ENCODE assay signal across 27 cellular contexts in genomic region chr10:9334270-9334669, GRCh38.
"Had no signal": no experiment of that assay in that cellular context is flagged by ENCODE, and none has a peak within 500 bp of the region (broad histone marks: within the 10 kb centered on the region; RNA-seq: fewer than 3 reads in every experiment).

No MANE protein-coding gene starts in this region.

- H3K9me3 ChIP-seq: stomach, suprapubic skin, testis, thoracic aorta, thyroid gland, tibial artery, tibial nerve, transverse colon, upper lobe of left lung, upper lobe of right lung, uterus, vagina had no signal

- H3K36me3 ChIP-seq: stomach, suprapubic skin, thoracic aorta, thyroid gland, tibial artery, tibial nerve, transverse colon, upper lobe of left lung, upper lobe of right lung, uterus, vagina had no signal

- FAIRE-seq: urothelium cell line had no signal

- DNase-seq: stimulated activated CD4-positive, alpha-beta T cell treated with anti-CD3 and anti-CD28 coated beads, Interleukin-2, amount 100 ng/mL, for 48 hours; stimulated activated CD4-positive, alpha-beta T cell treated with anti-CD3 and anti-CD28 coated beads, Interleukin-4, amount 100 ng/mL, for 1 hour; stimulated activated CD4-positive, alpha-beta T cell treated with anti-CD3 and anti-CD28 coated beads, Interleukin-4, amount 100 ng/mL, for 24 hours; stimulated activated CD4-positive, alpha-beta T cell treated with anti-CD3 and anti-CD28 coated beads, Interleukin-4, amount 100 ng/mL, for 4 hours; stimulated activated CD8-positive, alpha-beta memory T cell treated with anti-CD3 and anti-CD28 coated beads, Interleukin-4, amount 100 ng/mL, for 48 hours; stimulated activated naive B cell treated with anti-CD40 and anti-IgM and Interleukin-4, amounts not matched to agents 10 μg/mL and 1 μg/mL and 100 μg/mL, for 72 hours; stimulated activated naive CD4-positive, alpha-beta T cell; stimulated activated naive CD4-positive, alpha-beta T cell treated with Interleukin-2 at 50 U/mL for 16 hours; stimulated activated naive CD8-positive, alpha-beta T cell treated with anti-CD3 and anti-CD28 coated beads, Interleukin-15, amount 100 ng/mL, for 72 hours; stimulated activated naive CD8-positive, alpha-beta T cell treated with anti-CD3 and anti-CD28 coated beads, Interleukin-15, Interleukin-2, amounts not matched to agents 100 U/mL and 50 U/mL, for 24 hours; stomach; substantia nigra; testis; thyroid gland; tibial artery; transverse colon; trophoblast cell; upper lobe of left lung; upper lobe of right lung; uterus had no signal

- H3K4me1 ChIP-seq: stomach, suprapubic skin, testis, thyroid gland, tibial artery, tibial nerve, transverse colon, upper lobe of left lung, upper lobe of right lung, uterus, vagina had no signal

- H3K27me3 ChIP-seq: stomach, testis, thyroid gland, tibial artery, tibial nerve, transverse colon, upper lobe of left lung, uterus, vagina had no signal

- H3K27ac ChIP-seq: stomach, suprapubic skin, testis, thoracic aorta, thyroid gland, tibial artery, tibial nerve, transverse colon, upper lobe of left lung, upper lobe of right lung, uterus, vagina had no signal

- ATAC-seq: stimulated activated effector memory CD8-positive, alpha-beta T cell treated with anti-CD3 and anti-CD28 coated beads, Interleukin-12 subunit alpha, Interleukin-12 subunit beta, amount 100 ng/mL, for 72 hours; stimulated activated memory B cell treated with anti-CD40 and anti-IgM and Interleukin-4, amounts not matched to agents 10 μg/mL and 1 μg/mL and 100 μg/mL, for 72 hours; stimulated activated naive B cell treated with anti-CD40 and anti-IgM and Interleukin-4, amounts not matched to agents 10 μg/mL and 1 μg/mL and 100 μg/mL, for 72 hours; stimulated activated naive CD8-positive, alpha-beta T cell treated with anti-CD3 and anti-CD28 coated beads, Interleukin-15, amount 100 ng/mL, for 72 hours; stimulated activated naive CD8-positive, alpha-beta T cell treated with anti-CD3 and anti-CD28 coated beads, Interleukin-15, Interleukin-2, amounts not matched to agents 100 U/mL and 50 U/mL, for 24 hours; upper lobe of right lung had no signal

- H3K4me3 ChIP-seq: stomach, suprapubic skin, testis, thoracic aorta, thyroid gland, tibial artery, tibial nerve, transverse colon, upper lobe of left lung, upper lobe of right lung, uterus, vagina had no signal
